In the genomic region with DNA sequence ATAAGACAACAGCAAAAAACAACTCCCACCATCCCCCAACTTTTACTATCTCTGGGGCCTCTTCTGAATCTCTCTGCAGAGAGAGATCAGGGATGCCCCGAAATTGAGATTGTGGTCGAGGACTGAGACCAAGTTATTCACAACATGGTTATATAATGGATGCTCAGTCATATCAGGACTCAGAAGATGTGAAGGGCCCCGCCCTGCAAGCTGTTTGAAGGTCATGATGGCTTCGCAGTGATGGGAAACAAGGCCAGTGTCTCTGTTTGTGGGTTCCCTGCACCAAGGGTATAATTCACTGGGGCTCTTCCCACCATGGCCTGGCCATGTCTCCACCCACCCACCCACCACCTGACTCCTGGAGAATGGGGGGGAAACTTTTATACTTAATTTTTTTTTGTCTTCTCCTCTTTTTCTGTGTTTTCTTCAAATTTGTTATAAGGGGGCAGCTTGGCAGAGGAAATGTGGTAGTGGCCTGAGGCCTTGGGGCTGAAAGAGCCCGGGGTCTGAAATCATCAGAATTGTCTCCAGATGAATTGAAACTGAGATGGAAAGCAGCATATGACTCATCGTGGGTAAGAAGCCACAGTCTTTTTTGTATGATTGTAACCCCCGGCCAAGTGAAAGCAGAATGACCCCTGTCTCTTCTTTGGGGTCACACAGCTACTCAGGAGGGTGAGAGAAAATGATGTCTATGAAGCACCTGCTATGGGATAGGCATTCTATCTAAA, we compare ENCODE assay signal across 8 cellular contexts. TPM values are rescaled to one million over a fixed set of nuclear protein-coding genes. Genes with fewer than 3 reads are reported as not detected.
DNase-seq lines count a peak whose midpoint lies in the region; ATAC-seq, FAIRE-seq and TF ChIP-seq lines count a peak whose summit lies in the region.

No MANE protein-coding gene starts in this region.

- peaks cover 16 to 29% of the 10 kb centered on the region in 2 donors for H3K4me1 Mint-ChIP-seq in effector memory CD8-positive, alpha-beta T cell (ENCODE audit: low read depth in 2 of 2)

- no peaks in the 10 kb centered on the region for H3K9me3 Mint-ChIP-seq in effector memory CD8-positive, alpha-beta T cell

- intact Hi-C loops in A673 (cut with micrococcal nuclease; ENCODE audit: unreplicated experiment) = no loop called here

- H3K4me3 ChIP-seq in A673 (ENCODE audit: low read depth, low read length, poor library complexity, severe bottlenecking) = no peak overlapping the region

- H3K27me3 Mint-ChIP-seq in effector memory CD8-positive, alpha-beta T cell = no peaks in the 10 kb centered on the region

- no TSS peak for BruUV-seq in A673 (replicated peaks; lab: Mats Ljungman, UMichigan)

- no peaks in the 10 kb centered on the region for H3K36me3 ChIP-seq in A673 (ENCODE audit: insufficient read depth, low read length, poor library complexity, severe bottlenecking)

- no peaks in the 10 kb centered on the region for H3K36me3 Mint-ChIP-seq in effector memory CD8-positive, alpha-beta T cell (ENCODE audit: insufficient read depth)

- DNase-seq in GM03348 (ENCODE audit: low spot score) = peak; percentile 42
- peak; percentile 60 for DNase-seq in LHCN-M2 (ENCODE audit: low read depth)
- peak; percentile 12 to 17 (median 15) for DNase-seq in effector memory CD8-positive, alpha-beta T cell
- DNase-seq in KG1 (lab: John Stamatoyannopoulos, UW) = no peak
- DNase-seq in D721Med (ENCODE audit: insufficient read length, low spot score) = no peak
- no peak for DNase-seq in A673 (ENCODE audit: low spot score)
- no peak for DNase-seq in mucosa of gallbladder (ENCODE audit: low spot score)

- no peak for FAIRE-seq in D721Med (lab: Jason Lieb, UNC)

- H3K27ac ChIP-seq in A673 (ENCODE audit: low read depth, low read length, poor library complexity, severe bottlenecking) = no peak overlapping the region

- no peaks in the 10 kb centered on the region for H3K27me3 ChIP-seq in A673 (replicated peaks; ENCODE audit: insufficient read depth, low read depth, low read length, poor library complexity)

- peak overlapping the region; percentile 65 to 85 for H3K27ac Mint-ChIP-seq in effector memory CD8-positive, alpha-beta T cell

- H3K9me3 ChIP-seq in A673 (ENCODE audit: low read depth, low read length, poor library complexity, severe bottlenecking) = no peaks in the 10 kb centered on the region

- no peak for TF ChIP-seq CTCF in D721Med (IDR thresholded peaks at IDR 0.05; ENCODE audit: insufficient read depth, missing control alignments)
- no peak for TF ChIP-seq CTCF in A673 (conservative IDR thresholded peaks at IDR 0.05; ENCODE audit: low read depth, low read length)

- no peaks in the 10 kb centered on the region for H3K4me1 ChIP-seq in A673 (ENCODE audit: insufficient read depth, low read length, poor library complexity, severe bottlenecking)

- ATAC-seq in GM21528 (IDR thresholded peaks at IDR 0.05; ENCODE audit: low FRiP score, unreplicated experiment) = peak; percentile 70
- ATAC-seq in effector memory CD8-positive, alpha-beta T cell (replicated peaks) = peak; percentile 80

- peak overlapping the region; percentile 32 to 42 for H3K4me3 Mint-ChIP-seq in effector memory CD8-positive, alpha-beta T cell

- POLR2A ChIA-PET in A673 (lab: Charles Lee; ENCODE audit: low non-redundant PET) = no interaction called here

- CTCF ChIA-PET in A673 (lab: Charles Lee) = interaction anchor here (1.0 kb wide), 1 partner anchor 18 kb away, joined by 3 read pairs; no protein-coding TSS in a partner anchor

RNA-seq across cellular contexts. Expression of a gene that starts 15.0 kb away (rescaled TPM):
- not detected in 2 replicates for total RNA-seq in LHCN-M2 (2014; rRNA removed)
- polyA plus RNA-seq in LHCN-M2 (2012) = not detected
- total RNA-seq in A673 (2021) = not detected in 2 replicates
- total RNA-seq in mucosa of gallbladder = not detected

RNA-seq across cellular contexts. Expression of a gene that starts 39.4 kb away (rescaled TPM):
- total RNA-seq in LHCN-M2 (2014; rRNA removed) (not detected in 2 replicates), A673 (2021) (not detected in 2 replicates), mucosa of gallbladder (not detected)
- polyA plus RNA-seq in LHCN-M2 (2012) = not detected

Comparison
In these comparisons a context has a peak if more than half of its experiments do, and no peak if none do; other contexts are left out.
1. DNase-seq: peak in GM03348 (single experiment), LHCN-M2 (single experiment) and effector memory CD8-positive, alpha-beta T cell (3 of 3); none in KG1 (single experiment), D721Med (single experiment), A673 (single experiment) and mucosa of gallbladder (single experiment).